ENCODE assay signal across 9 cellular contexts in genomic region chr19:38003427-38004099, GRCh38.
DNase-seq lines count a peak whose midpoint lies in the region; ATAC-seq and TF ChIP-seq lines count a peak whose summit lies in the region.
"Had no signal": no experiment of that assay in that cellular context is flagged by ENCODE, and none has a peak within 500 bp of the region (broad histone marks: within the 10 kb centered on the region; RNA-seq: fewer than 3 reads in every experiment).

No MANE protein-coding gene starts in this region.

- H3K36me3 ChIP-seq in WERI-Rb-1 (no peaks in the 10 kb centered on the region; the same call in 1 of the 2 replicates), neuron (ENCODE audit: insufficient read depth, low read length) (no peaks in the 10 kb centered on the region)

- no peak overlapping the region for H2AFZ ChIP-seq in neuron (ENCODE audit: low read depth, low read length)

- intact Hi-C loops in activated CD4-positive, alpha-beta T cell treated with anti-CD3 and anti-CD28 coated beads, Interleukin-2, amount 10 ng/mL, durations not matched to agents 24 days and 14 days (cut with micrococcal nuclease) = loop anchor here (10.0 kb wide), 1 partner anchor 81 kb away; no protein-coding TSS in a partner anchor

- no peaks in the 10 kb centered on the region for H3K36me3 Mint-ChIP-seq in activated CD4-positive, alpha-beta T cell treated with anti-CD3 and anti-CD28 coated beads, Interleukin-2, amount 10 ng/mL, durations not matched to agents 24 days and 14 days (ENCODE audit: low read depth)
- H3K36me3 Mint-ChIP-seq: mesothelial cell of epicardium had no signal

- H3K27ac Mint-ChIP-seq in activated CD4-positive, alpha-beta T cell treated with anti-CD3 and anti-CD28 coated beads, Interleukin-2, amount 10 ng/mL, durations not matched to agents 24 days and 14 days = no peak overlapping the region
- H3K27ac Mint-ChIP-seq: mesothelial cell of epicardium had no signal

- peak; percentile 59 for DNase-seq in activated CD4-positive, alpha-beta T cell treated with anti-CD3 and anti-CD28 coated beads, Interleukin-2, amount 10 ng/mL, durations not matched to agents 24 days and 14 days
- no peak for DNase-seq in activated CD4-positive, alpha-beta T cell treated with anti-CD3 and anti-CD28 coated beads, Interleukin-2, amount 50 U/mL, for 4 hours
- DNase-seq in NCI-H2029 (lab: John Stamatoyannopoulos, UW) = peak; percentile 93
- peak; percentile 24 for DNase-seq in WERI-Rb-1
- DNase-seq in fibroblast of the aortic adventitia (ENCODE audit: low read depth) = peak; percentile 81

- H3K4me3 ChIP-seq in WERI-Rb-1 (ENCODE audit: low read depth, low read length) (peak overlapping the region; percentile 26), fibroblast of the aortic adventitia (ENCODE audit: low read depth, low read length) (peak overlapping the region; percentile 63), neuron (ENCODE audit: low read length) (peak overlapping the region; percentile 42)

- peaks cover 3% of the 10 kb centered on the region for H3K4me1 Mint-ChIP-seq in activated CD4-positive, alpha-beta T cell treated with anti-CD3 and anti-CD28 coated beads, Interleukin-2, amount 10 ng/mL, durations not matched to agents 24 days and 14 days
- H3K4me1 Mint-ChIP-seq: mesothelial cell of epicardium had no signal

- peak overlapping the region; percentile 85 for H3K27ac ChIP-seq in WERI-Rb-1

- no peak overlapping the region for H3K4me3 Mint-ChIP-seq in activated CD4-positive, alpha-beta T cell treated with anti-CD3 and anti-CD28 coated beads, Interleukin-2, amount 10 ng/mL, durations not matched to agents 24 days and 14 days
- H3K4me3 Mint-ChIP-seq: mesothelial cell of epicardium had no signal

- TF ChIP-seq CTCF in WERI-Rb-1 (IDR thresholded peaks at IDR 0.05; ENCODE audit: low read depth, low read length) (no peak), fibroblast of the aortic adventitia (IDR thresholded peaks at IDR 0.05; ENCODE audit: insufficient read depth, low read length) (no peak)

- H3K9me3 Mint-ChIP-seq in activated CD4-positive, alpha-beta T cell treated with anti-CD3 and anti-CD28 coated beads, Interleukin-2, amount 10 ng/mL, durations not matched to agents 24 days and 14 days = no peaks in the 10 kb centered on the region
- H3K9me3 Mint-ChIP-seq: mesothelial cell of epicardium had no signal

- H3K9me3 ChIP-seq in WERI-Rb-1 (ENCODE audit: severe bottlenecking) (no peaks in the 10 kb centered on the region), neuron (ENCODE audit: low read length) (no peaks in the 10 kb centered on the region)

- ATAC-seq in GM21447 (IDR thresholded peaks at IDR 0.05; ENCODE audit: unreplicated experiment) (no peak), HG03135 (IDR thresholded peaks at IDR 0.05; ENCODE audit: unreplicated experiment) (no peak)

- H3K27me3 ChIP-seq in WERI-Rb-1 (ENCODE audit: insufficient read depth, low read depth, severe bottlenecking) = no peaks in the 10 kb centered on the region
- no peaks in the 10 kb centered on the region for H3K27me3 ChIP-seq in neuron (ENCODE audit: insufficient read depth, low read length)

- H3K27me3 Mint-ChIP-seq in activated CD4-positive, alpha-beta T cell treated with anti-CD3 and anti-CD28 coated beads, Interleukin-2, amount 10 ng/mL, durations not matched to agents 24 days and 14 days = no peaks in the 10 kb centered on the region

- peaks cover 26% of the 10 kb centered on the region for H3K4me1 ChIP-seq in neuron (ENCODE audit: insufficient read depth, low read length)

Comparison
In these comparisons a context has a peak if more than half of its experiments do, and no peak if none do; other contexts are left out.
1. DNase-seq: peak in activated CD4-positive, alpha-beta T cell treated with anti-CD3 and anti-CD28 coated beads, Interleukin-2, amount 10 ng/mL, durations not matched to agents 24 days and 14 days (single experiment), NCI-H2029 (single experiment), WERI-Rb-1 (single experiment) and fibroblast of the aortic adventitia (single experiment); none in activated CD4-positive, alpha-beta T cell treated with anti-CD3 and anti-CD28 coated beads, Interleukin-2, amount 50 U/mL, for 4 hours (0 of 2).
2. Peak in every context shown above with its lines, with median percentiles within 50 percentile points of each other: H3K4me3 ChIP-seq.